2 cellular contexts compared by ENCODE assay signal in genomic region chr5:157938101-157938500, GRCh38.
DNase-seq lines count a peak whose midpoint lies in the region; ATAC-seq lines count a peak whose summit lies in the region.
"Not testable (repeated sequence)": the region's sequence is repeated elsewhere in the genome, so short reads cannot be mapped to it uniquely, and the experiment has no call there.

No MANE protein-coding gene starts in this region.

- H3K9me3 Mint-ChIP-seq in stimulated activated effector memory CD8-positive, alpha-beta T cell treated with anti-CD3 and anti-CD28 coated beads, Interleukin-12 subunit alpha, Interleukin-12 subunit beta, amount 100 ng/mL, for 72 hours, result not testable (repeated sequence)

- not testable (repeated sequence) for H3K4me1 ChIP-seq in trophoblast cell (ENCODE audit: control insufficient read depth in 1 of 2, insufficient read depth in 2 of 2, low read length in 2 of 2)

- not testable (repeated sequence) for H3K9me3 ChIP-seq in trophoblast cell (ENCODE audit: insufficient read depth, low read depth, low read length)

- H3K79me2 ChIP-seq in trophoblast cell (ENCODE audit: control insufficient read depth, insufficient read depth, low read length, poor library complexity), result not testable (repeated sequence)

- peak; percentile 83 to 89 for DNase-seq in trophoblast cell
- DNase-seq in stimulated activated effector memory CD8-positive, alpha-beta T cell treated with anti-CD3 and anti-CD28 coated beads, Interleukin-12 subunit alpha, Interleukin-12 subunit beta, amount 100 ng/mL, for 72 hours (ENCODE audit: low spot score in 2 of 2), result not testable (repeated sequence)

- H3K18ac ChIP-seq in trophoblast cell (ENCODE audit: low read length), result not testable (repeated sequence)

- not testable (repeated sequence) for H3K9ac ChIP-seq in trophoblast cell (ENCODE audit: low read length)

- H3K23ac ChIP-seq in trophoblast cell (ENCODE audit: low read length), result not testable (repeated sequence)

- H3K4me3 Mint-ChIP-seq in stimulated activated effector memory CD8-positive, alpha-beta T cell treated with anti-CD3 and anti-CD28 coated beads, Interleukin-12 subunit alpha, Interleukin-12 subunit beta, amount 100 ng/mL, for 72 hours, result not testable (repeated sequence)

- H3K4me2 ChIP-seq in trophoblast cell (ENCODE audit: low read length), result not testable (repeated sequence)

- not testable (repeated sequence) for H3K27me3 ChIP-seq in trophoblast cell (ENCODE audit: insufficient read depth, low read length)

- not testable (repeated sequence) for H3K36me3 ChIP-seq in trophoblast cell (ENCODE audit: control insufficient read depth in 1 of 2, insufficient read depth in 2 of 2, low read length in 2 of 2)

- H2AFZ ChIP-seq in trophoblast cell (ENCODE audit: insufficient read depth, low read length, poor library complexity), result not testable (repeated sequence)

- H3K27ac Mint-ChIP-seq in stimulated activated effector memory CD8-positive, alpha-beta T cell treated with anti-CD3 and anti-CD28 coated beads, Interleukin-12 subunit alpha, Interleukin-12 subunit beta, amount 100 ng/mL, for 72 hours, result peak overlapping the region; percentile 43

- H3K4me3 ChIP-seq in trophoblast cell (ENCODE audit: low read depth, low read length), result not testable (repeated sequence)

- not testable (repeated sequence) for H4K12ac ChIP-seq in trophoblast cell (ENCODE audit: low read depth, low read length)

- H3K36me3 Mint-ChIP-seq in stimulated activated effector memory CD8-positive, alpha-beta T cell treated with anti-CD3 and anti-CD28 coated beads, Interleukin-12 subunit alpha, Interleukin-12 subunit beta, amount 100 ng/mL, for 72 hours, result not testable (repeated sequence)

- WGBS in trophoblast cell (ENCODE audit: extremely low coverage, insufficient coverage, insufficient read length), result no CpG with 5 or more reads among the region's 6 CpGs

- not testable (repeated sequence) for H4K8ac ChIP-seq in trophoblast cell (ENCODE audit: low read depth, low read length)

- not testable (repeated sequence) for H3K27ac ChIP-seq in trophoblast cell (ENCODE audit: low read depth, low read length)

- H2BK120ac ChIP-seq in trophoblast cell (ENCODE audit: insufficient read depth, low read length, poor library complexity), result not testable (repeated sequence)

- H3K4me1 Mint-ChIP-seq in stimulated activated effector memory CD8-positive, alpha-beta T cell treated with anti-CD3 and anti-CD28 coated beads, Interleukin-12 subunit alpha, Interleukin-12 subunit beta, amount 100 ng/mL, for 72 hours, result not testable (repeated sequence)

- H2AK5ac ChIP-seq in trophoblast cell (ENCODE audit: low read length), result not testable (repeated sequence)

- H2BK12ac ChIP-seq in trophoblast cell (ENCODE audit: low read length), result not testable (repeated sequence)

- ATAC-seq in stimulated activated effector memory CD8-positive, alpha-beta T cell treated with anti-CD3 and anti-CD28 coated beads, Interleukin-12 subunit alpha, Interleukin-12 subunit beta, amount 100 ng/mL, for 72 hours, result not testable (repeated sequence)

- H3K4ac ChIP-seq in trophoblast cell (ENCODE audit: low read depth, low read length), result not testable (repeated sequence)

- not testable (repeated sequence) for H4K91ac ChIP-seq in trophoblast cell (ENCODE audit: low read depth, low read length)

- H3K14ac ChIP-seq in trophoblast cell (ENCODE audit: low read length), result not testable (repeated sequence)

- H2BK5ac ChIP-seq in trophoblast cell (ENCODE audit: low read depth, low read length, poor library complexity), result not testable (repeated sequence)

- not testable (repeated sequence) for H3K79me1 ChIP-seq in trophoblast cell (ENCODE audit: low read length)
